Comparison of ENCODE assay signal across 11 cellular contexts in the genomic region with DNA sequence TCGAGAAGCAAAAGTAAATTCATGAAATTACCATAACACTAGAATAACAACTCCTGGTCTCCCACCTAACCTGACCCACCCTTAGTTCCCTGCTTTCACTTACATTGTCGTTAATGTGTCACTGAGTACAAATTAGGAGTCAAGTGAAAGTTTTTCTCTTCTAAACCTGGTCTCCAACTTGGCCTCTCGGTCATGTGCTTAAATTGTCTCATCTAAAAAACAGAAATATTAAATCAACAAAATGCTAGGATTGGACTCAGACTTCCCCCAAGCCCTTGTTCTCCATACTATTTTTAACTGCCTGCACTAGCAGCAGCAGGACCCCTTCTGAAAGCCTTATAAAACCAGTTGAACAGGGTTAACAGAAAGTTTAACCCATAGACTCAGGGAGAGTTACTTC. TPM values are rescaled to one million over a fixed set of nuclear protein-coding genes. Genes with fewer than 3 reads are reported as not detected.
DNase-seq lines count a peak whose midpoint lies in the region; ATAC-seq and TF ChIP-seq lines count a peak whose summit lies in the region.
"Had no signal": no experiment of that assay in that cellular context is flagged by ENCODE, and none has a peak within 500 bp of the region (broad histone marks: within the 10 kb centered on the region; RNA-seq: fewer than 3 reads in every experiment).

No MANE protein-coding gene starts in this region.

- H3K4me3 ChIP-seq in heart left ventricle (peak overlapping the region in 8 of 12 donors; percentile 25 to 95 (median 83)), thyroid gland (replicated peaks in 1 of 3) (no peak overlapping the region)

- H3K9me3 Mint-ChIP-seq in activated CD8-positive, alpha-beta T cell treated with anti-CD3 and anti-CD28 coated beads, Interleukin-2, amount 10 ng/mL, durations not matched to agents 7 days and 5 days (ENCODE audit: insufficient read depth): peaks cover 4% of the 10 kb centered on the region
- H3K9me3 Mint-ChIP-seq in memory B cell (no peaks in the 10 kb centered on the region), type B pancreatic cell (no peaks in the 10 kb centered on the region)

- peaks cover 62% of the 10 kb centered on the region for H3K36me3 Mint-ChIP-seq in activated CD8-positive, alpha-beta T cell treated with anti-CD3 and anti-CD28 coated beads, Interleukin-2, amount 10 ng/mL, durations not matched to agents 7 days and 5 days (ENCODE audit: low read depth)
- peaks cover 45% of the 10 kb centered on the region for H3K36me3 Mint-ChIP-seq in memory B cell
- peaks cover 22% of the 10 kb centered on the region for H3K36me3 Mint-ChIP-seq in type B pancreatic cell

- H3K36me3 ChIP-seq in heart left ventricle (peaks cover 0 to 16% (median 14%) of the 10 kb centered on the region in 9 donors), thyroid gland (no peaks in the 10 kb centered on the region)

- peak overlapping the region; percentile 100 for H3K4me3 Mint-ChIP-seq in activated CD8-positive, alpha-beta T cell treated with anti-CD3 and anti-CD28 coated beads, Interleukin-2, amount 10 ng/mL, durations not matched to agents 7 days and 5 days
- H3K4me3 Mint-ChIP-seq in memory B cell (peak overlapping the region; percentile 87), type B pancreatic cell (peak overlapping the region; percentile 97)

- no peak for ATAC-seq in heart left ventricle
- ATAC-seq in activated CD8-positive, alpha-beta T cell treated with anti-CD3 and anti-CD28 coated beads, Interleukin-2, amount 10 ng/mL, durations not matched to agents 7 days and 5 days: no peak
- ATAC-seq in memory B cell (ENCODE audit: low read depth): no peak
- ATAC-seq: Panc1 had no signal

- WGBS in heart left ventricle, 4 donors: 52 to 64% (median 57%) methylated on average over 3 of the region's 3 CpGs
- WGBS in thyroid gland, 2 donors: 84% methylated on average over 3 of the region's 3 CpGs

- no peak for TF ChIP-seq CTCF in heart left ventricle (IDR thresholded peaks at IDR 0.05)
- TF ChIP-seq CTCF in type B pancreatic cell (conservative IDR thresholded peaks at IDR 0.05): no peak
- no peak for TF ChIP-seq CTCF in thyroid gland (IDR thresholded peaks at IDR 0.05)

- peak overlapping the region; percentile 83 for H3K27ac Mint-ChIP-seq in activated CD8-positive, alpha-beta T cell treated with anti-CD3 and anti-CD28 coated beads, Interleukin-2, amount 10 ng/mL, durations not matched to agents 7 days and 5 days
- H3K27ac Mint-ChIP-seq in memory B cell: peak overlapping the region; percentile 100
- H3K27ac Mint-ChIP-seq in type B pancreatic cell: peak overlapping the region; percentile 97

- TF ChIP-seq POLR2A in heart left ventricle (IDR thresholded peaks at IDR 0.05): no peak
- no peak for TF ChIP-seq POLR2A in thyroid gland (IDR thresholded peaks at IDR 0.05)

- peaks cover 20% of the 10 kb centered on the region for H3K4me1 Mint-ChIP-seq in activated CD8-positive, alpha-beta T cell treated with anti-CD3 and anti-CD28 coated beads, Interleukin-2, amount 10 ng/mL, durations not matched to agents 7 days and 5 days (ENCODE audit: low read depth)
- H3K4me1 Mint-ChIP-seq in memory B cell (peaks cover 28% of the 10 kb centered on the region), type B pancreatic cell (ENCODE audit: unreplicated experiment) (peaks cover 22% of the 10 kb centered on the region)

- H3K27ac ChIP-seq in heart left ventricle: peak overlapping the region in 10 of 12 donors; percentile 16 to 98 (median 94)
- no peak overlapping the region for H3K27ac ChIP-seq in thyroid gland

- H3K9me3 ChIP-seq in heart left ventricle (no peaks in the 10 kb centered on the region), thyroid gland (no peaks in the 10 kb centered on the region)

- POLR2A ChIA-PET in activated CD8-positive, alpha-beta T cell treated with anti-CD3 and anti-CD28 coated beads, Interleukin-2, amount 10 ng/mL, durations not matched to agents 7 days and 5 days (lab: Charles Lee): interaction anchor here (1.0 to 9.3 kb wide), 10 partner anchors 8 to 423 kb away, joined by 3 to 293 read pairs (median 46); no protein-coding TSS in a partner anchor

- DNase-seq in heart left ventricle (no peak), cardiac septum (ENCODE audit: low spot score) (no peak), memory B cell (ENCODE audit: low spot score in 2 of 2) (no peak), type B pancreatic cell (ENCODE audit: extremely low spot score, unreplicated experiment) (no peak), thyroid gland (no peak), NCI-H1694 treated with DMSO at 0.1 percent for 48 hours (lab: John Stamatoyannopoulos, UW) (no peak), NCI-H1105 (lab: John Stamatoyannopoulos, UW) (no peak)
- DNase-seq in activated CD8-positive, alpha-beta T cell treated with anti-CD3 and anti-CD28 coated beads, Interleukin-2, amount 10 ng/mL, durations not matched to agents 7 days and 5 days: no peak
- DNase-seq: activated gamma-delta T cell treated with Interleukin-2 at 50 U/mL for 16 hours, EL had no signal

- H3K27me3 Mint-ChIP-seq in activated CD8-positive, alpha-beta T cell treated with anti-CD3 and anti-CD28 coated beads, Interleukin-2, amount 10 ng/mL, durations not matched to agents 7 days and 5 days (ENCODE audit: low read depth): no peaks in the 10 kb centered on the region
- H3K27me3 Mint-ChIP-seq in memory B cell (no peaks in the 10 kb centered on the region), type B pancreatic cell (no peaks in the 10 kb centered on the region)

- peaks cover 0 to 26% (median 4%) of the 10 kb centered on the region in 12 donors for H3K4me1 ChIP-seq in heart left ventricle
- peaks cover 10 to 12% of the 10 kb centered on the region in 2 donors for H3K4me1 ChIP-seq in thyroid gland

- CTCF ChIA-PET in activated CD8-positive, alpha-beta T cell treated with anti-CD3 and anti-CD28 coated beads, Interleukin-2, amount 10 ng/mL, durations not matched to agents 7 days and 5 days (lab: Charles Lee): interaction anchor here (0.7 kb wide), 1 partner anchor 65 kb away, joined by 3 read pairs; no protein-coding TSS in a partner anchor

- H3K27me3 ChIP-seq in heart left ventricle (no peaks in the 10 kb centered on the region), thyroid gland (no peaks in the 10 kb centered on the region)

- intact Hi-C loops in heart left ventricle (cut with DNase I): loop anchor here in 8 of 10 donors (2.0 to 10.0 kb wide), 17 partner anchors 70 to 765 kb away; no protein-coding TSS in a partner anchor
- intact Hi-C loops in cardiac septum (cut with DNase I): loop anchor here (5.0 to 10.0 kb wide), 4 partner anchors 157 to 425 kb away; no protein-coding TSS in a partner anchor
- intact Hi-C loops in thyroid gland (cut with DNase I): loop anchor here (10.0 kb wide), 2 partner anchors 333 to 497 kb away; no protein-coding TSS in a partner anchor

RNA-seq across cellular contexts. Expression of a gene that starts 1.8 kb away (rescaled TPM):
- total RNA-seq in heart left ventricle: 100 to 1,000 TPM in 1 of 9 donors, 10 to 100 TPM in 8; 20.5 to 120 (median 58.3) TPM
- 10 to 100 TPM; 23.5 to 25.1 TPM for polyA plus RNA-seq in heart left ventricle
- 72.8 TPM for total RNA-seq in cardiac septum
- 100 to 1,000 TPM; 113 to 118 TPM for total RNA-seq in activated CD8-positive, alpha-beta T cell treated with anti-CD3 and anti-CD28 coated beads, Interleukin-2, amount 10 ng/mL, durations not matched to agents 7 days and 5 days
- total RNA-seq in type B pancreatic cell (ENCODE audit: low replicate concordance): 111 and 116 TPM in 2 replicates
- total RNA-seq in thyroid gland: 10 to 100 TPM; 21.9 to 28.1 (median 24.3) TPM

Comparison
In these comparisons a context has a peak if more than half of its experiments do, and no peak if none do; other contexts are left out.
1. H3K27ac ChIP-seq: peak in heart left ventricle (10 of 12); none in thyroid gland (0 of 3).
2. H3K4me3 ChIP-seq: peak in heart left ventricle (8 of 12); none in thyroid gland (0 of 3).
3. Peak in every context shown above with its lines, with median percentiles within 50 percentile points of each other: H3K27ac Mint-ChIP-seq and H3K4me3 Mint-ChIP-seq.